In genomic region chr6:146543940-146544661, GRCh38 we compare ENCODE assay signal across 8 cellular contexts. TPM values are rescaled to one million over a fixed set of nuclear protein-coding genes. Genes with fewer than 3 reads are reported as not detected.
DNase-seq lines count a peak whose midpoint lies in the region; ATAC-seq and TF ChIP-seq lines count a peak whose summit lies in the region.

No MANE protein-coding gene starts in this region.

- H3K27ac ChIP-seq in ovary (peak overlapping the region; percentile 82 to 97), WERI-Rb-1 (no peak overlapping the region)

- POLR2A ChIA-PET in AG04449 (lab: Yijun Ruan, JAX) = interaction anchor here (1.4 kb wide), 1 partner anchor 580 kb away, joined by 4 read pairs; the partner anchor contains the start of gene SHPRH

- H3K27me3 ChIP-seq in ovary (no peaks in the 10 kb centered on the region), WERI-Rb-1 (ENCODE audit: insufficient read depth, low read depth, severe bottlenecking) (no peaks in the 10 kb centered on the region)

- DNase-seq in AG04449 (ENCODE audit: low read depth, low spot score) = no peak
- peak; percentile 51 for DNase-seq in LHCN-M2 (ENCODE audit: low read depth)
- peak; percentile 41 for DNase-seq in amniotic epithelial cell (ENCODE audit: low read depth)
- DNase-seq in left cardiac atrium = peak; percentile 45
- DNase-seq in ovary = peak in 3 of 5 donors; percentile 39 to 52 (median 47)
- no peak for DNase-seq in DMS153 (lab: John Stamatoyannopoulos, UW)
- no peak for DNase-seq in WERI-Rb-1

- intact Hi-C loops in left cardiac atrium (cut with DNase I) = no loop called here
- intact Hi-C loops in ovary (cut with DNase I) = no loop called here

- TF ChIP-seq EP300 in ovary (IDR thresholded peaks at IDR 0.05) = no peak

- H3K36me3 ChIP-seq in ovary (no peaks in the 10 kb centered on the region), WERI-Rb-1 (no peaks in the 10 kb centered on the region)

- H3K4me1 ChIP-seq in ovary (ENCODE audit: insufficient read depth) = peaks cover 6% of the 10 kb centered on the region

- ATAC-seq in GM19397 (IDR thresholded peaks at IDR 0.05; ENCODE audit: unreplicated experiment) (peak; percentile 2), left cardiac atrium (peak; percentile 21 to 27)

- no peaks in the 10 kb centered on the region for H3K9me3 ChIP-seq in ovary
- H3K9me3 ChIP-seq in WERI-Rb-1 (ENCODE audit: severe bottlenecking) = no peaks in the 10 kb centered on the region

- TF ChIP-seq POLR2A in ovary (IDR thresholded peaks at IDR 0.05) = no peak

- H3K4me3 ChIP-seq in AG04449 (ENCODE audit: low read depth, low read length) = peak overlapping the region; percentile 85
- H3K4me3 ChIP-seq in ovary = peak overlapping the region; percentile 73
- H3K4me3 ChIP-seq in WERI-Rb-1 (ENCODE audit: low read depth, low read length) = no peak overlapping the region

- TF ChIP-seq CTCF in AG04449 (IDR thresholded peaks at IDR 0.05; ENCODE audit: insufficient read depth, low read length, missing control alignments) (no peak), ovary (IDR thresholded peaks at IDR 0.05) (no peak), WERI-Rb-1 (IDR thresholded peaks at IDR 0.05; ENCODE audit: low read depth, low read length) (no peak)

- CTCF ChIA-PET in AG04449 (lab: Yijun Ruan, JAX) = interaction anchor here (0.6 to 3.7 kb wide), 6 partner anchors 9 to 729 kb away, joined by 3 to 18 read pairs (median 4); no protein-coding TSS in a partner anchor

- WGBS in ovary, 3 donors = 3 to 4% (median 3%) methylated on average over 30 to 34 of the region's 34 CpGs

RNA-seq across cellular contexts. Expression of gene RAB32, which starts 0.5 kb away (rescaled TPM):
- total RNA-seq in LHCN-M2 (2014; rRNA removed) = 61.7 and 72.4 TPM in 2 replicates
- polyA plus RNA-seq in LHCN-M2 (2012) = 84.9 TPM
- total RNA-seq in left cardiac atrium = 10 to 100 TPM; 12.5 to 16.0 TPM
- total RNA-seq in ovary = 10 to 100 TPM; 10.7 to 16.4 (median 12.4) TPM
- 10 to 100 TPM; 13.0 to 27.7 TPM for polyA plus RNA-seq in ovary

RNA-seq across cellular contexts. Expression of gene ADGB, which starts 54.7 kb away (rescaled TPM):
- total RNA-seq in LHCN-M2 (2014; rRNA removed) = not detected in 2 replicates
- not detected for polyA plus RNA-seq in LHCN-M2 (2012)
- not detected for total RNA-seq in left cardiac atrium
- total RNA-seq in ovary = 10 to 100 TPM in 1 of 7 donors, under 1 TPM in 4, not detected in 2; 0.60 to 16.5 (median 0.72) TPM
- polyA plus RNA-seq in ovary = not detected

Comparison
In these comparisons a context has a peak if more than half of its experiments do, and no peak if none do; other contexts are left out.
1. DNase-seq: peak in LHCN-M2 (single experiment), amniotic epithelial cell (single experiment), left cardiac atrium (single experiment) and ovary (3 of 5); none in AG04449 (single experiment), DMS153 (single experiment) and WERI-Rb-1 (single experiment).